ENCODE assay signal across 8 cellular contexts in genomic region chr20:38730989-38731737, GRCh38. TPM values are rescaled to one million over a fixed set of nuclear protein-coding genes. Genes with fewer than 3 reads are reported as not detected.
DNase-seq lines count a peak whose midpoint lies in the region; ATAC-seq, FAIRE-seq and TF ChIP-seq lines count a peak whose summit lies in the region.

No MANE protein-coding gene starts in this region.

- peaks cover 59% of the 10 kb centered on the region for H3K27me3 ChIP-seq in bronchial epithelial cell (ENCODE audit: control insufficient read depth, insufficient read depth, low read length)

- DNase-seq in AG09319 (ENCODE audit: extremely low read depth, low read depth) (no peak), GM19240 (ENCODE audit: insufficient read length, low spot score) (peak; percentile 70), NCI-H146 (lab: John Stamatoyannopoulos, UW) (peak; percentile 87), bronchial epithelial cell (ENCODE audit: low read depth) (peak; percentile 29), kidney tubule cell (ENCODE audit: low spot score) (peak; percentile 44)
- DNase-seq in stimulated activated CD4-positive, alpha-beta T cell treated with anti-CD3 and anti-CD28 coated beads, Interleukin-2, amount 100 ng/mL, for 4 hours (ENCODE audit: low read depth): peak; percentile 69

- FAIRE-seq in bronchial epithelial cell (lab: Jason Lieb, UNC): no peak

- ATAC-seq in HG03439 (IDR thresholded peaks at IDR 0.05; ENCODE audit: unreplicated experiment): no peak

- no peaks in the 10 kb centered on the region for H3K36me3 ChIP-seq in bronchial epithelial cell (ENCODE audit: control insufficient read depth, insufficient read depth, low read length)

- TF ChIP-seq CTCF in AG09319 (IDR thresholded peaks at IDR 0.05; ENCODE audit: low read depth, low read length): peak; percentile 90
- peak; percentile 96 for TF ChIP-seq CTCF in WI38 (IDR thresholded peaks at IDR 0.05; ENCODE audit: low read depth, low read length)
- TF ChIP-seq CTCF in bronchial epithelial cell (IDR thresholded peaks at IDR 0.05; ENCODE audit: insufficient read depth, low read length, severe bottlenecking): peak; percentile 99

- H3K4me3 ChIP-seq in WI38 (ENCODE audit: low read depth, low read length) (0 out of 2 replicates have a peak overlapping the region, but pooled peaks have one; percentile 11), bronchial epithelial cell (ENCODE audit: low read depth, low read length) (peak overlapping the region; percentile 11)

RNA-seq across cellular contexts. Expression of gene SLC32A1, which starts 6.9 kb away (rescaled TPM):
- under 0.01 TPM in 1 of 2 replicates, not detected in the other for total RNA-seq in bronchial epithelial cell

RNA-seq across cellular contexts. Expression of gene ACTR5, which starts 17.1 kb away (rescaled TPM):
- 12.4 and 20.3 TPM in 2 replicates for total RNA-seq in bronchial epithelial cell
